ENCODE assay signal across 8 cellular contexts in the genomic region with DNA sequence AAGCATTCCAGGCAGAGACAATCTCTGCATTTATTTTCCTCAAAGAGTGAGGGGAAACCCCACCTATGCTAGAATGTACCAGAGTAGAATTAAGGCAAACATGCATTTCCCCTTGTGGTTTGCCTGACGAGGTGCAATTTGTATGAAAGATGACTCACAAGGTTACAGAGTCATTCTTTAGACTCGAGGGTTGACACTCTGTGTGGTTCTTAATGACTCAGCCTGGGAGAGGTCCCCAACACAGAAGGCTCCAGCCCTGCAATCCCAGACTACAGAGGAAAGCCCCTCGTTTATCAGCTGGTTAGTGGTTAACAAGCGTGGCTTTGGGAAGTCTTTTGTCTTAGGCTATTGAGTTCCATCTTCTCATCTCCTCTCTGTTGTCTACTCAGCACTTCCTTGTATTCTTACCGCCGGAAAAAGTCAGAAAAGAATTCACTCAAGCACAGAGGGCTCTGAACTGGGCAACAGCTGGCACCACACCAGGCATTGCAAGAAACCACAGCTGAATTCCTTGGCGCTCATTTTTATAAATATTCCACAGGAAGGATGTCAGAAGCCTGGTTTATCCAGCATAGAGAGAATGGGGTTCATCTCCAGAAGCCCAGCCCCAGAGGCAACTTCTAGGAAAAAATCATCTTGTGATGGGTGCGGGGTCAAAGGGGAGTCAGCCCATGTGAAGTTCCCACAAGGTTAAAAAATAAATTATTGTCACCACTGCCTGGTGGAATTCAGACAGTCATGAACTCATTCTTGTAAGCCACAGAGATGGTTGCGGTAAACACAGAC. TPM values are rescaled to one million over a fixed set of nuclear protein-coding genes. Genes with fewer than 3 reads are reported as not detected.
DNase-seq lines count a peak whose midpoint lies in the region; ATAC-seq, FAIRE-seq and TF ChIP-seq lines count a peak whose summit lies in the region.

No MANE protein-coding gene starts in this region.

- peaks cover 48% of the 10 kb centered on the region for H3K4me1 ChIP-seq in astrocyte (ENCODE audit: insufficient read depth, low read length)

- peaks cover 43% of the 10 kb centered on the region for H3K79me2 ChIP-seq in astrocyte (ENCODE audit: insufficient read depth, low read length)

- H3K27me3 Mint-ChIP-seq in astrocyte (ENCODE audit: low read depth, unreplicated experiment), result no peaks in the 10 kb centered on the region

- H4K20me1 ChIP-seq in astrocyte (ENCODE audit: insufficient read depth, low read length), result no peaks in the 10 kb centered on the region

- TF ChIP-seq CTCF in AG09319 (IDR thresholded peaks at IDR 0.05; ENCODE audit: low read depth, low read length) (peak; percentile 24; the same call in 1 of the 2 replicates), astrocyte (IDR thresholded peaks at IDR 0.05; ENCODE audit: insufficient read depth, low read depth, low read length) (peak; percentile 37)

- H3K27ac Mint-ChIP-seq in astrocyte (ENCODE audit: unreplicated experiment), result peak overlapping the region; percentile 99

- H3K4me2 ChIP-seq in astrocyte (ENCODE audit: low read length), result peak overlapping the region; percentile 61

- H2AFZ ChIP-seq in astrocyte (ENCODE audit: low read depth, low read length), result no peak overlapping the region

- ATAC-seq in HG03342 (IDR thresholded peaks at IDR 0.05; ENCODE audit: unreplicated experiment) (peak; percentile 98), SK-N-SH treated with all-trans-retinoic acid at 6 μM for 48 hours (peak; percentile 89)

- peak overlapping the region; percentile 69 for H3K9ac ChIP-seq in astrocyte (ENCODE audit: low read length)

- H3K36me3 Mint-ChIP-seq in astrocyte (ENCODE audit: low read depth, unreplicated experiment), result peaks cover 27% of the 10 kb centered on the region

- peak overlapping the region; percentile 58 for H3K4me3 Mint-ChIP-seq in astrocyte (ENCODE audit: unreplicated experiment)

- H3K4me1 Mint-ChIP-seq in astrocyte (ENCODE audit: low read depth, unreplicated experiment), result peaks cover 48% of the 10 kb centered on the region

- H3K9me3 Mint-ChIP-seq in astrocyte (ENCODE audit: unreplicated experiment), result peaks cover 6% of the 10 kb centered on the region

- no peaks in the 10 kb centered on the region for H3K27me3 ChIP-seq in astrocyte (ENCODE audit: insufficient read depth, low read length)

- peaks cover 7% of the 10 kb centered on the region for H3K36me3 ChIP-seq in astrocyte (ENCODE audit: insufficient read depth, low read length)

- peak overlapping the region; percentile 94 for H3K27ac ChIP-seq in astrocyte (ENCODE audit: low read depth, low read length)

- peak; percentile 91 for DNase-seq in AG09319 (ENCODE audit: extremely low read depth, low read depth)
- peak; percentile 46 for DNase-seq in GM19238 (ENCODE audit: insufficient read length, low spot score)
- peak; percentile 100 for DNase-seq in astrocyte (ENCODE audit: low read depth)
- DNase-seq in kidney glomerular epithelial cell (lab: John Stamatoyannopoulos, UW), result peak; percentile 100
- DNase-seq in stimulated activated CD4-positive, alpha-beta T cell treated with anti-CD3 and anti-CD28 coated beads, Interleukin-4, amount 100 ng/mL, for 4 hours, result peak; percentile 27 to 76
- no peak for DNase-seq in head of caudate nucleus

- peak overlapping the region; percentile 17 for H3K4me3 ChIP-seq in astrocyte (ENCODE audit: insufficient read depth, low read depth, low read length)

- H3K9me3 ChIP-seq in astrocyte (ENCODE audit: insufficient read depth, low read depth, low read length), result no peaks in the 10 kb centered on the region

- peak; percentile 100 for FAIRE-seq in astrocyte (lab: Jason Lieb, UNC)

- intact Hi-C loops in head of caudate nucleus (cut with DNase I), result no loop called here

TF ChIP-seq in SK-N-SH treated with all-trans-retinoic acid at 6 μM for 48 hours, 23 proteins besides CTCF, POLR2A, EP300 and RAD21:
- TF ChIP-seq ZFP3 (CRISPR knock-in tag; IDR thresholded peaks at IDR 0.05) (0 out of 2 replicates have a peak, but pooled peaks have one; percentile 47), TOX (CRISPR knock-in tag; IDR thresholded peaks at IDR 0.05; ENCODE audit: borderline replicate concordance) (peak; percentile 56; the same call in 1 of the 2 replicates), ZC3H10 (CRISPR knock-in tag; IDR thresholded peaks at IDR 0.05) (peak; percentile 46), ZNF70 (CRISPR knock-in tag; IDR thresholded peaks at IDR 0.05) (no peak)
- TF ChIP-seq, protein P1, sequence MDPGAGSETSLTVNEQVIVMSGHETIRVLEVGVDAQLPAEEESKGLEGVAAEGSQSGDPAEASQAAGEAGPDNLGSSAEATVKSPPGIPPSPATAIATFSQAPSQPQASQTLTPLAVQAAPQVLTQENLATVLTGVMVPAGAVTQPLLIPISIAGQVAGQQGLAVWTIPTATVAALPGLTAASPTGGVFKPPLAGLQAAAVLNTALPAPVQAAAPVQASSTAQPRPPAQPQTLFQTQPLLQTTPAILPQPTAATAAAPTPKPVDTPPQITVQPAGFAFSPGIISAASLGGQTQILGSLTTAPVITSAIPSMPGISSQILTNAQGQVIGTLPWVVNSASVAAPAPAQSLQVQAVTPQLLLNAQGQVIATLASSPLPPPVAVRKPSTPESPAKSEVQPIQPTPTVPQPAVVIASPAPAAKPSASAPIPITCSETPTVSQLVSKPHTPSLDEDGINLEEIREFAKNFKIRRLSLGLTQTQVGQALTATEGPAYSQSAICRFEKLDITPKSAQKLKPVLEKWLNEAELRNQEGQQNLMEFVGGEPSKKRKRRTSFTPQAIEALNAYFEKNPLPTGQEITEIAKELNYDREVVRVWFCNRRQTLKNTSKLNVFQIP (CRISPR knock-in tag; IDR thresholded peaks at IDR 0.05; ENCODE audit: borderline replicate concordance, low read depth), result peak; percentile 9; the same call in 1 of the 2 replicates
- TF ChIP-seq, protein P2, sequence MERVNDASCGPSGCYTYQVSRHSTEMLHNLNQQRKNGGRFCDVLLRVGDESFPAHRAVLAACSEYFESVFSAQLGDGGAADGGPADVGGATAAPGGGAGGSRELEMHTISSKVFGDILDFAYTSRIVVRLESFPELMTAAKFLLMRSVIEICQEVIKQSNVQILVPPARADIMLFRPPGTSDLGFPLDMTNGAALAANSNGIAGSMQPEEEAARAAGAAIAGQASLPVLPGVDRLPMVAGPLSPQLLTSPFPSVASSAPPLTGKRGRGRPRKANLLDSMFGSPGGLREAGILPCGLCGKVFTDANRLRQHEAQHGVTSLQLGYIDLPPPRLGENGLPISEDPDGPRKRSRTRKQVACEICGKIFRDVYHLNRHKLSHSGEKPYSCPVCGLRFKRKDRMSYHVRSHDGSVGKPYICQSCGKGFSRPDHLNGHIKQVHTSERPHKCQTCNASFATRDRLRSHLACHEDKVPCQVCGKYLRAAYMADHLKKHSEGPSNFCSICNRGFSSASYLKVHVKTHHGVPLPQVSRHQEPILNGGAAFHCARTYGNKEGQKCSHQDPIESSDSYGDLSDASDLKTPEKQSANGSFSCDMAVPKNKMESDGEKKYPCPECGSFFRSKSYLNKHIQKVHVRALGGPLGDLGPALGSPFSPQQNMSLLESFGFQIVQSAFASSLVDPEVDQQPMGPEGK (CRISPR knock-in tag; IDR thresholded peaks at IDR 0.05; ENCODE audit: borderline replicate concordance), result no peak; the same call in 1 of the 2 replicates

RNA-seq across cellular contexts. Expression of a gene that starts 24.4 kb away (rescaled TPM):
- 70.4 and 73.3 TPM in 2 replicates for total RNA-seq in astrocyte

Comparison
In these comparisons a context has a peak if more than half of its experiments do, and no peak if none do; other contexts are left out.
1. DNase-seq: peak in AG09319 (single experiment), GM19238 (single experiment), astrocyte (single experiment), kidney glomerular epithelial cell (single experiment) and stimulated activated CD4-positive, alpha-beta T cell treated with anti-CD3 and anti-CD28 coated beads, Interleukin-4, amount 100 ng/mL, for 4 hours (2 of 2); none in head of caudate nucleus (0 of 42).